9 cellular contexts compared by ENCODE assay signal in genomic region chr21:42465008-42465878, GRCh38. TPM values are rescaled to one million over a fixed set of nuclear protein-coding genes. Genes with fewer than 3 reads are reported as not detected.
DNase-seq lines count a peak whose midpoint lies in the region; ATAC-seq and TF ChIP-seq lines count a peak whose summit lies in the region.
"Had no signal": no experiment of that assay in that cellular context is flagged by ENCODE, and none has a peak within 500 bp of the region (broad histone marks: within the 10 kb centered on the region; RNA-seq: fewer than 3 reads in every experiment).

No MANE protein-coding gene starts in this region.

- no peaks in the 10 kb centered on the region for H3K27me3 Mint-ChIP-seq in activated T-cell treated with anti-CD3 and anti-CD28 coated beads, Interleukin-2, amount 50 U/mL, for 72 hours (ENCODE audit: low read depth)
- no peaks in the 10 kb centered on the region for H3K27me3 Mint-ChIP-seq in central memory CD8-positive, alpha-beta T cell
- H3K27me3 Mint-ChIP-seq in nephron progenitor cell (ENCODE audit: low read depth, poor library complexity), result peaks cover 6% of the 10 kb centered on the region
- H3K27me3 Mint-ChIP-seq in endothelial cell (ENCODE audit: unreplicated experiment), result peaks cover 8% of the 10 kb centered on the region

- H3K9me3 Mint-ChIP-seq in activated T-cell treated with anti-CD3 and anti-CD28 coated beads, Interleukin-2, amount 50 U/mL, for 72 hours, result peaks cover 0 to 2% of the 10 kb centered on the region in 2 donors
- no peaks in the 10 kb centered on the region for H3K9me3 Mint-ChIP-seq in central memory CD8-positive, alpha-beta T cell
- no peaks in the 10 kb centered on the region for H3K9me3 Mint-ChIP-seq in nephron progenitor cell
- no peaks in the 10 kb centered on the region for H3K9me3 Mint-ChIP-seq in endothelial cell (ENCODE audit: unreplicated experiment)

- no peak for TF ChIP-seq EP300 in stomach (IDR thresholded peaks at IDR 0.05)

- H3K9me3 ChIP-seq in stomach, result no peaks in the 10 kb centered on the region

- H3K36me3 Mint-ChIP-seq in activated T-cell treated with anti-CD3 and anti-CD28 coated beads, Interleukin-2, amount 50 U/mL, for 72 hours (ENCODE audit: insufficient read depth in 2 of 2), result peaks cover 0 to 1% of the 10 kb centered on the region in 2 donors
- peaks cover 4% of the 10 kb centered on the region for H3K36me3 Mint-ChIP-seq in central memory CD8-positive, alpha-beta T cell (ENCODE audit: insufficient read depth)
- no peaks in the 10 kb centered on the region for H3K36me3 Mint-ChIP-seq in nephron progenitor cell (ENCODE audit: low read depth)
- no peaks in the 10 kb centered on the region for H3K36me3 Mint-ChIP-seq in endothelial cell (ENCODE audit: low read depth, unreplicated experiment)

- 30 to 44% (median 32%) methylated on average over 9 of the region's 9 CpGs for WGBS in stomach, 5 donors

- H3K27me3 ChIP-seq in stomach, result no peaks in the 10 kb centered on the region

- intact Hi-C loops in stomach (cut with DNase I; ENCODE audit: low total_unique reads), result no loop called here

- H3K27ac ChIP-seq in stomach, result peak overlapping the region; percentile 76 to 93 (median 83)

- no peak for TF ChIP-seq POLR2A in stomach (IDR thresholded peaks at IDR 0.05)

- no peaks in the 10 kb centered on the region for H3K36me3 ChIP-seq in stomach

- no peak for DNase-seq in activated T-cell treated with anti-CD3 and anti-CD28 coated beads, Interleukin-2, amount 50 U/mL, for 72 hours
- DNase-seq in activated T-cell treated with anti-CD3 and anti-CD28 coated beads, Interleukin-2, amount 50 U/mL, for 1 hour, result no peak
- peak; percentile 88 to 89 for DNase-seq in Kasumi-1 (lab: John Stamatoyannopoulos, UW)
- no peak for DNase-seq in central memory CD8-positive, alpha-beta T cell (ENCODE audit: low spot score in 2 of 2)
- DNase-seq in stomach, result peak; percentile 43
- no peak for DNase-seq in nephron progenitor cell
- DNase-seq in activated CD4-positive, alpha-beta T cell treated with anti-CD3 and anti-CD28 coated beads, Interleukin-2, amount 50 U/mL, for 4 hours, result no peak
- DNase-seq in endothelial cell (ENCODE audit: low spot score), result no peak
- DNase-seq: DMS53 had no signal

- H3K4me3 ChIP-seq in stomach, result no peak overlapping the region

- peak overlapping the region; percentile 44 for H3K4me3 Mint-ChIP-seq in activated T-cell treated with anti-CD3 and anti-CD28 coated beads, Interleukin-2, amount 50 U/mL, for 72 hours
- H3K4me3 Mint-ChIP-seq in central memory CD8-positive, alpha-beta T cell, result no peak overlapping the region
- no peak overlapping the region for H3K4me3 Mint-ChIP-seq in nephron progenitor cell
- no peak overlapping the region for H3K4me3 Mint-ChIP-seq in endothelial cell (ENCODE audit: unreplicated experiment)

- H3K4me1 ChIP-seq in stomach, result peaks cover 47 to 80% (median 68%) of the 10 kb centered on the region in 4 donors

- peaks cover 60% of the 10 kb centered on the region for H3K4me1 Mint-ChIP-seq in activated T-cell treated with anti-CD3 and anti-CD28 coated beads, Interleukin-2, amount 50 U/mL, for 72 hours (ENCODE audit: low read depth)
- H3K4me1 Mint-ChIP-seq in central memory CD8-positive, alpha-beta T cell, result peaks cover 36% of the 10 kb centered on the region
- H3K4me1 Mint-ChIP-seq in nephron progenitor cell (peaks cover 45% of the 10 kb centered on the region), endothelial cell (ENCODE audit: unreplicated experiment) (peaks cover 39% of the 10 kb centered on the region)

- no peak overlapping the region for H3K27ac Mint-ChIP-seq in activated T-cell treated with anti-CD3 and anti-CD28 coated beads, Interleukin-2, amount 50 U/mL, for 72 hours
- H3K27ac Mint-ChIP-seq in central memory CD8-positive, alpha-beta T cell (ENCODE audit: low read depth), result peak overlapping the region; percentile 80
- no peak overlapping the region for H3K27ac Mint-ChIP-seq in nephron progenitor cell
- no peak overlapping the region for H3K27ac Mint-ChIP-seq in endothelial cell (ENCODE audit: unreplicated experiment)

- TF ChIP-seq CTCF in stomach (IDR thresholded peaks at IDR 0.05) (no peak), nephron progenitor cell (IDR thresholded peaks at IDR 0.05) (no peak), endothelial cell (IDR thresholded peaks at IDR 0.05; ENCODE audit: unreplicated experiment) (no peak)

- no peak for ATAC-seq in activated T-cell treated with anti-CD3 and anti-CD28 coated beads, Interleukin-2, amount 50 U/mL, for 72 hours (replicated peaks in 1 of 2)
- no peak for ATAC-seq in central memory CD8-positive, alpha-beta T cell (replicated peaks; ENCODE audit: extremely low read depth, poor library complexity, severe bottlenecking)

RNA-seq across cellular contexts. Expression of gene RSPH1, which starts 30.8 kb away (rescaled TPM):
- total RNA-seq in activated T-cell treated with anti-CD3 and anti-CD28 coated beads, Interleukin-2, amount 50 U/mL, for 72 hours, result under 1 TPM; 0.19 to 0.36 TPM
- total RNA-seq in stomach (1 to 10 TPM in 1 of 5 donors, under 1 TPM in 3, not detected in 1; 0.37 to 8.9 (median 0.58) TPM), endothelial cell (ENCODE audit: unreplicated experiment) (0.82 TPM)
- polyA plus RNA-seq in stomach, result 1 to 10 TPM; 1.8 to 2.9 (median 2.8) TPM

RNA-seq across cellular contexts. Expression of gene SLC37A1, which starts 48.4 kb away (rescaled TPM):
- 10 to 100 TPM; 27.5 to 37.6 TPM for total RNA-seq in activated T-cell treated with anti-CD3 and anti-CD28 coated beads, Interleukin-2, amount 50 U/mL, for 72 hours
- 10 to 100 TPM in 4 of 5 donors, 1 to 10 TPM in 1; 9.8 to 72.9 (median 23.9) TPM for total RNA-seq in stomach
- polyA plus RNA-seq in stomach, result 10 to 100 TPM; 10.3 to 12.4 (median 11.3) TPM
- 12.3 TPM for total RNA-seq in endothelial cell (ENCODE audit: unreplicated experiment)

Comparison
In these comparisons a context has a peak if more than half of its experiments do, and no peak if none do; other contexts are left out.
1. DNase-seq: peak in Kasumi-1 (2 of 2) and stomach (single experiment); none in activated T-cell treated with anti-CD3 and anti-CD28 coated beads, Interleukin-2, amount 50 U/mL, for 72 hours (0 of 2), activated T-cell treated with anti-CD3 and anti-CD28 coated beads, Interleukin-2, amount 50 U/mL, for 1 hour (single experiment), central memory CD8-positive, alpha-beta T cell (0 of 2), nephron progenitor cell (single experiment), activated CD4-positive, alpha-beta T cell treated with anti-CD3 and anti-CD28 coated beads, Interleukin-2, amount 50 U/mL, for 4 hours (0 of 2) and endothelial cell (single experiment).
2. H3K4me3 Mint-ChIP-seq: peak in activated T-cell treated with anti-CD3 and anti-CD28 coated beads, Interleukin-2, amount 50 U/mL, for 72 hours (2 of 2); none in central memory CD8-positive, alpha-beta T cell (single experiment), nephron progenitor cell (single experiment) and endothelial cell (single experiment).